In the genomic region with DNA sequence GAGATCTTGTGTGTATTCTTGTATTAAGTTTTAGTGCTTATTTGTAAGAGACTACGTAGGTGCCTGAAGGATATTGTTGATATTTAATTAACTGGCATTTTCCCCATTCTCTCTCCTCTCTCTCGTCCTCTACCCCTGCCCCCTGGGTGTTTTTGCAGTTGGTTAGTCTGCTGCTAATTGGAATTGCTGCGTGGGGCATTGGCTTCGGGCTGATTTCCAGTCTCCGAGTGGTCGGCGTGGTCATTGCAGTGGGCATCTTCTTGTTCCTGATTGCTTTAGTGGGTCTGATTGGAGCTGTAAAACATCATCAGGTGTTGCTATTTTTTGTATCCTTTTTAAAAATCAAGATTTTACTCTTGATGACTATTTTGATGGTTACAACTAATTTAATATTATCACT, we compare ENCODE assay signal across 16 cellular contexts. TPM values are rescaled to one million over a fixed set of nuclear protein-coding genes. Genes with fewer than 3 reads are reported as not detected.
A peak's percentile ranks its signal among the peaks of the same experiment; 100 is the strongest.
DNase-seq lines count a peak whose midpoint lies in the region; ATAC-seq and TF ChIP-seq lines count a peak whose summit lies in the region.
"Had no signal": no experiment of that assay in that cellular context is flagged by ENCODE, and none has a peak within 500 bp of the region (broad histone marks: within the 10 kb centered on the region; RNA-seq: fewer than 3 reads in every experiment).

No MANE protein-coding gene starts in this region.

- H3K4me1 Mint-ChIP-seq in WTC11, result peaks cover 32% of the 10 kb centered on the region
- H3K4me1 Mint-ChIP-seq in endodermal cell, result peaks cover 25% of the 10 kb centered on the region
- peaks cover 7% of the 10 kb centered on the region for H3K4me1 Mint-ChIP-seq in neural progenitor cell

- H3F3A ChIP-seq in neural progenitor cell (ENCODE audit: low read depth), result peaks cover 8% of the 10 kb centered on the region
- no peaks in the 10 kb centered on the region for H3F3A ChIP-seq in GM23248 (ENCODE audit: insufficient read depth)

- peaks cover 9% of the 10 kb centered on the region for H3K36me3 ChIP-seq in endodermal cell (ENCODE audit: control insufficient read depth, insufficient read depth, low read length)
- H3K36me3 ChIP-seq in neural progenitor cell, result no peaks in the 10 kb centered on the region
- H3K36me3 ChIP-seq in right lobe of liver, result no peaks in the 10 kb centered on the region
- H3K36me3 ChIP-seq in GM23248 (ENCODE audit: low read depth), result no peaks in the 10 kb centered on the region

- in situ Hi-C loops in GM23248 (cut with MboI), result no loop called here

- ATAC-seq in WTC11 (peak; percentile 49), right lobe of liver (no peak)
- ATAC-seq: CD8-positive, alpha-beta T cell had no signal

- DNase-seq in ELF-1 (ENCODE audit: low read depth, low spot score), result peak; percentile 12
- DNase-seq in WTC11 (ENCODE audit: low spot score), result no peak
- DNase-seq in endodermal cell, result no peak
- peak; percentile 39 for DNase-seq in neural progenitor cell (ENCODE audit: low spot score)
- DNase-seq in caudate nucleus (lab: John Stamatoyannopoulos, UW), result no peak
- DNase-seq in right lobe of liver, result no peak
- no peak for DNase-seq in GM23248
- DNase-seq: 8988T; Calu3; CD8-positive, alpha-beta T cell; DMS79 treated with DMSO at 0.1 percent for 48 hours; HCEC 1CT had no signal

- H3K9me3 Mint-ChIP-seq in WTC11 (no peaks in the 10 kb centered on the region), endodermal cell (no peaks in the 10 kb centered on the region), neural progenitor cell (no peaks in the 10 kb centered on the region)
- H3K9me3 Mint-ChIP-seq: CD8-positive, alpha-beta T cell had no signal

- intact Hi-C loops in right lobe of liver (cut with DNase I), result no loop called here

- 86% methylated on average over 7 of the region's 7 CpGs; no CpG with 5 or more reads in 1 of the 2 experiments for WGBS in endodermal cell (ENCODE audit: insufficient coverage in 1 of 2, insufficient read length in 1 of 2), 2 experiments
- 84% methylated on average over 7 of the region's 7 CpGs for WGBS in right lobe of liver (ENCODE audit: insufficient coverage, low coverage, low lambda C conversion rate, missing lambda C conversion rate)
- WGBS in GM23248 (ENCODE audit: low coverage in 1 of 2, low lambda C conversion rate in 2 of 2, missing lambda C conversion rate in 2 of 2), 2 experiments, result 83 to 86% methylated on average over 7 of the region's 7 CpGs

- H3K4me1 ChIP-seq in endodermal cell (ENCODE audit: control insufficient read depth, insufficient read depth, low read length) (peaks cover 6% of the 10 kb centered on the region), neural progenitor cell (peaks cover 25% of the 10 kb centered on the region), right lobe of liver (no peaks in the 10 kb centered on the region), GM23248 (ENCODE audit: insufficient read depth) (no peaks in the 10 kb centered on the region)

- H3K9me2 ChIP-seq in GM23248 (ENCODE audit: insufficient read depth), result no peaks in the 10 kb centered on the region

- H3K4me3 ChIP-seq in endodermal cell (ENCODE audit: low read length) (no peak overlapping the region), neural progenitor cell (no peak overlapping the region), right lobe of liver (no peak overlapping the region), GM23248 (no peak overlapping the region)
- H3K4me3 ChIP-seq: BLaER1 treated with 17β-estradiol and CSF1 and Interleukin-3, amounts not matched to agents 10 nM and 100 nM had no signal

- no peak overlapping the region for H3K4me3 Mint-ChIP-seq in WTC11
- no peak overlapping the region for H3K4me3 Mint-ChIP-seq in endodermal cell
- H3K4me3 Mint-ChIP-seq in neural progenitor cell, result no peak overlapping the region
- H3K4me3 Mint-ChIP-seq: CD8-positive, alpha-beta T cell had no signal

- H4K20me1 ChIP-seq in neural progenitor cell (ENCODE audit: low read depth) (peaks cover 2% of the 10 kb centered on the region), GM23248 (ENCODE audit: insufficient read depth) (no peaks in the 10 kb centered on the region)

- H3K27me3 Mint-ChIP-seq in WTC11 (ENCODE audit: low read depth), result no peaks in the 10 kb centered on the region
- H3K27me3 Mint-ChIP-seq in endodermal cell (ENCODE audit: insufficient read depth), result no peaks in the 10 kb centered on the region
- H3K27me3 Mint-ChIP-seq in neural progenitor cell (ENCODE audit: insufficient read depth, low read depth), result no peaks in the 10 kb centered on the region

- H3K9me3 ChIP-seq in endodermal cell (ENCODE audit: control insufficient read depth, low read length) (no peaks in the 10 kb centered on the region), neural progenitor cell (ENCODE audit: low read depth) (no peaks in the 10 kb centered on the region), right lobe of liver (no peaks in the 10 kb centered on the region), GM23248 (ENCODE audit: low read depth) (no peaks in the 10 kb centered on the region)
- H3K9me3 ChIP-seq: BLaER1 treated with 17β-estradiol and CSF1 and Interleukin-3, amounts not matched to agents 10 nM and 100 nM had no signal

- H3K27ac Mint-ChIP-seq in WTC11 (0 out of 2 replicates have a peak overlapping the region, but pooled peaks have one; percentile 31), endodermal cell (no peak overlapping the region), neural progenitor cell (no peak overlapping the region)
- H3K27ac Mint-ChIP-seq: CD8-positive, alpha-beta T cell had no signal

- CTCF ChIA-PET in WTC11 (lab: Charles Lee), result interaction anchor here (2.3 kb wide), 1 partner anchor 25 kb away, joined by 7 read pairs; no protein-coding TSS in a partner anchor

- H2AFZ ChIP-seq in neural progenitor cell (replicated peaks) (no peak overlapping the region), GM23248 (no peak overlapping the region)

- H3K27ac ChIP-seq in endodermal cell (ENCODE audit: low read depth, low read length) (no peak overlapping the region), neural progenitor cell (no peak overlapping the region), caudate nucleus (ENCODE audit: low read depth, low read length) (no peak overlapping the region), right lobe of liver (no peak overlapping the region), GM23248 (no peak overlapping the region)
- H3K27ac ChIP-seq: BLaER1 treated with 17β-estradiol and CSF1 and Interleukin-3, amounts not matched to agents 10 nM and 100 nM had no signal

- POLR2A ChIA-PET in WTC11 (lab: Charles Lee), result no interaction called here

- no peaks in the 10 kb centered on the region for H3K79me2 ChIP-seq in neural progenitor cell (ENCODE audit: low read depth)
- H3K79me2 ChIP-seq in GM23248 (ENCODE audit: insufficient read depth), result no peaks in the 10 kb centered on the region

- H3K9ac ChIP-seq in endodermal cell (ENCODE audit: extremely low read depth, low read length, poor library complexity, severe bottlenecking), result no peak overlapping the region
- no peak overlapping the region for H3K9ac ChIP-seq in neural progenitor cell
- H3K9ac ChIP-seq in GM23248, result no peak overlapping the region
- H3K9ac ChIP-seq: BLaER1 treated with 17β-estradiol and CSF1 and Interleukin-3, amounts not matched to agents 10 nM and 100 nM had no signal

- TF ChIP-seq CTCF in WTC11 (IDR thresholded peaks at IDR 0.05) (no peak), endodermal cell (conservative IDR thresholded peaks at IDR 0.05) (peak; percentile 40), neural progenitor cell (IDR thresholded peaks at IDR 0.05) (peak; percentile 7), right lobe of liver (IDR thresholded peaks at IDR 0.05) (no peak)

- H3K4me2 ChIP-seq in neural progenitor cell (peak overlapping the region; percentile 4), GM23248 (ENCODE audit: unreplicated experiment) (no peak overlapping the region)
- H3K4me2 ChIP-seq: BLaER1 treated with 17β-estradiol and CSF1 and Interleukin-3, amounts not matched to agents 10 nM and 100 nM had no signal

- no peak for TF ChIP-seq POLR2A in right lobe of liver (IDR thresholded peaks at IDR 0.05)

- H3K27me3 ChIP-seq in endodermal cell (ENCODE audit: control insufficient read depth, insufficient read depth, low read length, poor library complexity, severe bottlenecking) (no peaks in the 10 kb centered on the region), neural progenitor cell (no peaks in the 10 kb centered on the region), right lobe of liver (no peaks in the 10 kb centered on the region), GM23248 (replicated peaks; ENCODE audit: insufficient read depth) (no peaks in the 10 kb centered on the region)
- H3K27me3 ChIP-seq: BLaER1 treated with 17β-estradiol and CSF1 and Interleukin-3, amounts not matched to agents 10 nM and 100 nM had no signal

- H3K36me3 Mint-ChIP-seq in WTC11 (no peaks in the 10 kb centered on the region), endodermal cell (ENCODE audit: low read depth) (peaks cover 2% of the 10 kb centered on the region), neural progenitor cell (peaks cover 3% of the 10 kb centered on the region)
- H3K36me3 Mint-ChIP-seq: CD8-positive, alpha-beta T cell had no signal

TF ChIP-seq in WTC11, 78 proteins besides CTCF, POLR2A, EP300 and RAD21 (continues in another document):
- no peak for TF ChIP-seq CDX4 (CRISPR knock-in tag; IDR thresholded peaks at IDR 0.05; ENCODE audit: borderline replicate concordance)

RNA-seq across cellular contexts. Expression of gene TSPAN13, which starts 22.5 kb away (rescaled TPM):
- 30.4 to 32.7 TPM (median 32.0 TPM) in 3 replicates for total RNA-seq in WTC11 (2021)
- 10 to 100 TPM; 34.9 to 51.2 TPM for total RNA-seq in endodermal cell
- 59.1 TPM for polyA plus RNA-seq in endodermal cell (2013, experiment 1 of 2)
- 53.5 TPM for polyA plus RNA-seq in endodermal cell (2013, experiment 2 of 2)
- total RNA-seq in neural progenitor cell (ENCODE audit: low replicate concordance), result 25.6 and 41.2 TPM in 2 replicates
- 10 to 100 TPM in 5 of 6 experiments, 1 to 10 TPM in 1; 7.1 to 43.2 (median 18.0) TPM for total RNA-seq in right lobe of liver
- total RNA-seq in GM23248 (2014; rRNA removed; shearing (Covaris generic)), result 4.2 and 6.2 TPM in 2 replicates
- polyA plus RNA-seq in GM23248 (2016; fragmentation: Nextera tagmentation; extraction: Ambion mirVana), result 9.0 and 10.2 TPM in 2 replicates
- total RNA-seq: G401 had no signal

RNA-seq across cellular contexts. Expression of gene AGR2, which starts 28.7 kb away (rescaled TPM):
- 0.32 to 1.6 TPM (median 1.4 TPM) in 3 replicates for total RNA-seq in WTC11 (2021)
- total RNA-seq in endodermal cell, result not detected
- not detected for polyA plus RNA-seq in endodermal cell (2013, experiment 1 of 2)
- polyA plus RNA-seq in endodermal cell (2013, experiment 2 of 2), result not detected
- total RNA-seq in neural progenitor cell (ENCODE audit: low replicate concordance), result not detected in 2 replicates
- total RNA-seq in right lobe of liver, result under 1 TPM in 4 of 6 experiments, not detected in 2; 0.15 to 0.43 (median 0.33) TPM
- not detected in 2 replicates for total RNA-seq in GM23248 (2014; rRNA removed; shearing (Covaris generic))
- polyA plus RNA-seq in GM23248 (2016; fragmentation: Nextera tagmentation; extraction: Ambion mirVana), result not detected in 2 replicates
- total RNA-seq: A673; CD8-positive, alpha-beta T cell; G401; H4 had no signal

Comparison
In these comparisons a context has a peak if more than half of its experiments do, and no peak if none do; other contexts are left out.
1. DNase-seq: peak in ELF-1 (single experiment) and neural progenitor cell (single experiment); none in WTC11 (single experiment), endodermal cell (single experiment), caudate nucleus (0 of 61), right lobe of liver (0 of 3) and GM23248 (single experiment).
2. CTCF ChIP-seq: peak in endodermal cell (single experiment) and neural progenitor cell (single experiment); none in WTC11 (single experiment) and right lobe of liver (0 of 4).